8 cellular contexts compared by ENCODE assay signal in genomic region chr4:80215449-80216052, GRCh38. TPM values are rescaled to one million over a fixed set of nuclear protein-coding genes. Genes with fewer than 3 reads are reported as not detected.
DNase-seq lines count a peak whose midpoint lies in the region; ATAC-seq lines count a peak whose summit lies in the region.

No MANE protein-coding gene starts in this region.

- no peaks in the 10 kb centered on the region for H3K4me1 Mint-ChIP-seq in naive B cell

- ATAC-seq in GM18868 (IDR thresholded peaks at IDR 0.05; ENCODE audit: unreplicated experiment) (peak; percentile 55), naive B cell (ENCODE audit: low read depth in 2 of 2) (peak in 1 of 2 donors; percentile 34), HG02642 (IDR thresholded peaks at IDR 0.05; ENCODE audit: poor library complexity, unreplicated experiment) (no peak), GM19328 (IDR thresholded peaks at IDR 0.05; ENCODE audit: unreplicated experiment) (no peak)

- H3K9me3 Mint-ChIP-seq in naive B cell, result no peaks in the 10 kb centered on the region

- DNase-seq in AML-193 (lab: John Stamatoyannopoulos, UW) (peak; percentile 64 to 74), NCI-H345 treated with DMSO at 0.1 percent for 48 hours (lab: John Stamatoyannopoulos, UW; ENCODE audit: unreplicated experiment) (peak; percentile 37), cerebellar cortex (ENCODE audit: low spot score) (peak; percentile 53), naive B cell (peak; percentile 37), mucosa of gallbladder (ENCODE audit: low spot score) (no peak)

- no peak overlapping the region for H3K4me3 Mint-ChIP-seq in naive B cell

- no peaks in the 10 kb centered on the region for H3K36me3 Mint-ChIP-seq in naive B cell

- H3K27ac Mint-ChIP-seq in naive B cell, result peak overlapping the region in 1 of 6 donors; percentile 55

- peaks cover 12 to 23% (median 18%) of the 10 kb centered on the region in 3 donors for H3K27me3 Mint-ChIP-seq in naive B cell

RNA-seq across cellular contexts. Expression of gene PRDM8, which starts 18.2 kb away (rescaled TPM):
- polyA plus RNA-seq in naive B cell (ENCODE audit: low read depth in 6 of 6), result 1 to 10 TPM in 5 of 6 donors, under 1 TPM in 1; 0.19 to 3.9 (median 2.1) TPM
- total RNA-seq in mucosa of gallbladder, result 4.1 TPM

RNA-seq across cellular contexts. Expression of gene FGF5, which starts 50.9 kb away (rescaled TPM):
- polyA plus RNA-seq in naive B cell (ENCODE audit: low read depth in 6 of 6), result not detected
- 0.12 TPM for total RNA-seq in mucosa of gallbladder
